ENCODE assay signal across 27 cellular contexts in genomic region chr16:72715267-72715666, GRCh38.
DNase-seq lines count a peak whose midpoint lies in the region; ATAC-seq, FAIRE-seq and TF ChIP-seq lines count a peak whose summit lies in the region.
"Had no signal": no experiment of that assay in that cellular context is flagged by ENCODE, and none has a peak within 500 bp of the region (broad histone marks: within the 10 kb centered on the region; RNA-seq: fewer than 3 reads in every experiment).

No MANE protein-coding gene starts in this region.

- no peaks in the 10 kb centered on the region for H4K20me1 ChIP-seq in endothelial cell of umbilical vein (replicated peaks; ENCODE audit: control insufficient read depth, extremely low read depth, insufficient read depth, low read length)

- dilution Hi-C loops in endothelial cell of umbilical vein (cut with MboI; ENCODE audit: extremely low pct_ligation_motif_present, low sequenced_read_pairs) = no loop called here

- no peak overlapping the region for H3K4me3 ChIP-seq in endothelial cell of umbilical vein (replicated peaks in 1 of 3; ENCODE audit: insufficient read depth in 1 of 3, low read depth in 1 of 3, low read length in 3 of 3)
- H3K4me3 ChIP-seq: psoas muscle, SK-N-MC had no signal

- no peaks in the 10 kb centered on the region for H3K36me3 ChIP-seq in endothelial cell of umbilical vein (ENCODE audit: control insufficient read depth in 2 of 2, extremely low read depth in 1 of 2, insufficient read depth in 2 of 2, low read length in 2 of 2)
- H3K36me3 ChIP-seq: neutrophil had no signal

- no peak for TF ChIP-seq POLR2A in endothelial cell of umbilical vein (IDR thresholded peaks at IDR 0.05; ENCODE audit: low read depth, low read length)

- no peaks in the 10 kb centered on the region for H3K9me1 ChIP-seq in endothelial cell of umbilical vein (replicated peaks; ENCODE audit: control insufficient read depth, extremely low read depth, insufficient read depth, low read length)

- no peaks in the 10 kb centered on the region for H3K79me2 ChIP-seq in endothelial cell of umbilical vein (ENCODE audit: control insufficient read depth, insufficient read depth, low read length)

- H3K36me3 Mint-ChIP-seq in nephron progenitor cell (ENCODE audit: low read depth) = peaks cover 70% of the 10 kb centered on the region

- no peak for ATAC-seq in GM21528 (IDR thresholded peaks at IDR 0.05; ENCODE audit: low FRiP score, unreplicated experiment)
- ATAC-seq: activated T-cell treated with anti-CD3 and anti-CD28 coated beads, Interleukin-2, amount 50 U/mL, for 4 hours; esophagus mucosa; psoas muscle had no signal

- H3K4me1 ChIP-seq in endothelial cell of umbilical vein (ENCODE audit: control insufficient read depth, extremely low read depth, insufficient read depth, low read length) = no peaks in the 10 kb centered on the region
- H3K4me1 ChIP-seq: psoas muscle had no signal

- peaks cover 3% of the 10 kb centered on the region for H3K27me3 Mint-ChIP-seq in nephron progenitor cell (ENCODE audit: low read depth, poor library complexity)
- H3K27me3 Mint-ChIP-seq: CD4-positive, alpha-beta T cell had no signal

- BruUV-seq in endothelial cell of umbilical vein (replicated peaks; lab: Mats Ljungman, UMichigan) = no TSS peak

- H3K27ac ChIP-seq in endothelial cell of umbilical vein (ENCODE audit: insufficient read depth, low read depth, low read length) = no peak overlapping the region
- H3K27ac ChIP-seq: neutrophil, psoas muscle, SK-N-MC had no signal

- no peak overlapping the region for H3K4me2 ChIP-seq in endothelial cell of umbilical vein (ENCODE audit: insufficient read depth, low read length)

- DNase-seq in AG20443 (ENCODE audit: low spot score) (peak; percentile 33), LHCN-M2 (ENCODE audit: low read depth) (peak; percentile 27), endothelial cell of umbilical vein (ENCODE audit: low read depth, low spot score) (no peak), middle frontal gyrus (ENCODE audit: extremely low spot score, low spot score) (peak; percentile 14), GM19238 (ENCODE audit: insufficient read length, low spot score) (no peak), nephron progenitor cell (no peak)
- DNase-seq in effector CD4-positive, alpha-beta T cell = no peak
- DNase-seq: activated CD4-positive, alpha-beta T cell treated with anti-CD3 and anti-CD28 coated beads for 48 hours; activated naive CD4-positive, alpha-beta T cell; activated T-cell treated with anti-CD3 and anti-CD28 coated beads, Interleukin-2, amount 50 U/mL, for 4 hours; aorta; CD4-positive, alpha-beta T cell; effector CD8-positive, alpha-beta T cell; glutamatergic neuron; GOT3; kidney glomerular epithelial cell; NCI-H1092 treated with DMSO at 0.1 percent for 48 hours; NCI-H1930; NCI-H69; psoas muscle; T-helper 2 cell; trophoblast cell had no signal

- H3K9ac ChIP-seq in endothelial cell of umbilical vein (replicated peaks; ENCODE audit: extremely low read depth, insufficient read depth, low read length) = no peak overlapping the region

- CTCF ChIA-PET in endothelial cell of umbilical vein (lab: Charles Lee) = interaction anchor here (1.1 to 1.4 kb wide), 2 partner anchors 16 to 37 kb away, joined by 3 to 4 read pairs; no protein-coding TSS in a partner anchor

- no peak overlapping the region for H3K27ac Mint-ChIP-seq in nephron progenitor cell
- H3K27ac Mint-ChIP-seq: CD4-positive, alpha-beta T cell had no signal

- no peak overlapping the region for H3K4me3 Mint-ChIP-seq in nephron progenitor cell
- H3K4me3 Mint-ChIP-seq: activated T-cell treated with anti-CD3 and anti-CD28 coated beads, Interleukin-2, amount 50 U/mL, for 4 hours; CD4-positive, alpha-beta T cell had no signal

- no peaks in the 10 kb centered on the region for H3K27me3 ChIP-seq in endothelial cell of umbilical vein (ENCODE audit: control insufficient read depth in 2 of 2, insufficient read depth in 2 of 2, low read length in 2 of 2)
- H3K27me3 ChIP-seq: neutrophil had no signal

- H3K9me3 Mint-ChIP-seq in nephron progenitor cell = peaks cover 45% of the 10 kb centered on the region

- FAIRE-seq in endothelial cell of umbilical vein (lab: Jason Lieb, UNC) = no peak
- FAIRE-seq: G401.6 had no signal

- H2AFZ ChIP-seq in endothelial cell of umbilical vein (ENCODE audit: low read depth, low read length) = no peak overlapping the region

- intact Hi-C loops in endothelial cell of umbilical vein (cut with micrococcal nuclease) = no loop called here

- POLR2A ChIA-PET in endothelial cell of umbilical vein (lab: Charles Lee) = no interaction called here

- no peaks in the 10 kb centered on the region for H3K9me3 ChIP-seq in endothelial cell of umbilical vein (replicated peaks; ENCODE audit: control insufficient read depth, insufficient read depth, low read length)

- H3K4me1 Mint-ChIP-seq in nephron progenitor cell = no peaks in the 10 kb centered on the region

- TF ChIP-seq CTCF in endothelial cell of umbilical vein (IDR thresholded peaks at IDR 0.05; ENCODE audit: extremely low read depth in 1 of 2, insufficient read depth in 1 of 2, low read depth in 1 of 2, low read length in 2 of 2) = no peak
- TF ChIP-seq CTCF in nephron progenitor cell (IDR thresholded peaks at IDR 0.05) = no peak

TF ChIP-seq in endothelial cell of umbilical vein, 7 proteins besides CTCF, POLR2A, EP300 and RAD21:
- TF ChIP-seq JUN (IDR thresholded peaks at IDR 0.05; ENCODE audit: borderline replicate concordance, insufficient read depth, insufficient read length, low read depth) (no peak), FOS (IDR thresholded peaks at IDR 0.05; ENCODE audit: borderline replicate concordance, insufficient read depth, low read length) (peak; percentile 21)

Comparison
In these comparisons a context has a peak if more than half of its experiments do, and no peak if none do; other contexts are left out.
1. DNase-seq: peak in AG20443 (single experiment), LHCN-M2 (single experiment) and middle frontal gyrus (single experiment); none in endothelial cell of umbilical vein (single experiment), GM19238 (single experiment), nephron progenitor cell (single experiment) and effector CD4-positive, alpha-beta T cell (single experiment).